Comparison of ENCODE assay signal across 9 cellular contexts in genomic region chr11:129846508-129847335, GRCh38. TPM values are rescaled to one million over a fixed set of nuclear protein-coding genes. Genes with fewer than 3 reads are reported as not detected.
A peak's percentile ranks its signal among the peaks of the same experiment; 100 is the strongest.
DNase-seq lines count a peak whose midpoint lies in the region; ATAC-seq, FAIRE-seq and TF ChIP-seq lines count a peak whose summit lies in the region.
"Had no signal": no experiment of that assay in that cellular context is flagged by ENCODE, and none has a peak within 500 bp of the region (broad histone marks: within the 10 kb centered on the region; RNA-seq: fewer than 3 reads in every experiment).

No MANE protein-coding gene starts in this region.

- H3K27ac Mint-ChIP-seq in type B pancreatic cell: peak overlapping the region; percentile 99

- no peaks in the 10 kb centered on the region for H3K27me3 Mint-ChIP-seq in type B pancreatic cell

- 70 to 71% methylated on average over 6 of the region's 6 CpGs for WGBS in aorta, 2 donors

- TF ChIP-seq CTCF in cardiac muscle cell (IDR thresholded peaks at IDR 0.05; ENCODE audit: low read depth, low read length) (no peak), left ventricle myocardium inferior (IDR thresholded peaks at IDR 0.05; ENCODE audit: borderline replicate concordance) (no peak), fibroblast of lung (conservative IDR thresholded peaks at IDR 0.05 in 1 of 2, IDR thresholded peaks at IDR 0.05 in 1 of 2; ENCODE audit: low read depth in 1 of 2, low read length in 2 of 2) (no peak), type B pancreatic cell (conservative IDR thresholded peaks at IDR 0.05) (no peak)

- H3K27ac ChIP-seq in cardiac muscle cell: peak overlapping the region; percentile 60
- no peak overlapping the region for H3K27ac ChIP-seq in left ventricle myocardium inferior (replicated peaks)
- no peak overlapping the region for H3K27ac ChIP-seq in fibroblast of lung (ENCODE audit: insufficient read depth, low read length)
- no peak overlapping the region for H3K27ac ChIP-seq in aorta (ENCODE audit: low read depth in 1 of 2, low read length in 2 of 2)

- no peak overlapping the region for H3K4me3 ChIP-seq in cardiac muscle cell
- no peak overlapping the region for H3K4me3 ChIP-seq in left ventricle myocardium inferior
- H3K4me3 ChIP-seq in fibroblast of lung (replicated peaks in 1 of 4; ENCODE audit: control extremely low read depth in 1 of 4, insufficient read depth in 1 of 4, low read depth in 3 of 4, low read length in 4 of 4): no peak overlapping the region
- no peak overlapping the region for H3K4me3 ChIP-seq in aorta (ENCODE audit: low read length in 2 of 2)

- peaks cover 19% of the 10 kb centered on the region for H3K4me1 Mint-ChIP-seq in type B pancreatic cell (ENCODE audit: unreplicated experiment)

- FAIRE-seq in RCC 7860 (lab: Jason Lieb, UNC): peak; percentile 96
- FAIRE-seq: GM18507 had no signal

- peaks cover 6% of the 10 kb centered on the region for H3K9me3 Mint-ChIP-seq in type B pancreatic cell

- no peak overlapping the region for H3K9ac ChIP-seq in fibroblast of lung (ENCODE audit: insufficient read depth, low read length)

- H3K4me2 ChIP-seq in fibroblast of lung (ENCODE audit: extremely low read depth, insufficient read depth, low read length): no peak overlapping the region

- H3K9me3 ChIP-seq in cardiac muscle cell (ENCODE audit: low read depth) (no peaks in the 10 kb centered on the region), left ventricle myocardium inferior (replicated peaks) (no peaks in the 10 kb centered on the region), fibroblast of lung (ENCODE audit: control insufficient read depth, insufficient read depth, low read depth, low read length) (no peaks in the 10 kb centered on the region), aorta (ENCODE audit: control insufficient read depth, low read length) (no peaks in the 10 kb centered on the region)

- H3K4me1 ChIP-seq in cardiac muscle cell (ENCODE audit: low read depth): peaks cover 9% of the 10 kb centered on the region
- no peaks in the 10 kb centered on the region for H3K4me1 ChIP-seq in left ventricle myocardium inferior
- peaks cover 6% of the 10 kb centered on the region for H3K4me1 ChIP-seq in fibroblast of lung (ENCODE audit: control insufficient read depth, extremely low read depth, insufficient read depth, low read length)
- H3K4me1 ChIP-seq in aorta (ENCODE audit: control insufficient read depth in 1 of 2, insufficient read depth in 2 of 2, low read length in 2 of 2): no peaks in the 10 kb centered on the region

- no peaks in the 10 kb centered on the region for H3K27me3 ChIP-seq in cardiac muscle cell
- H3K27me3 ChIP-seq in left ventricle myocardium inferior (ENCODE audit: low read depth): peaks cover 8% of the 10 kb centered on the region
- H3K27me3 ChIP-seq in fibroblast of lung (ENCODE audit: control insufficient read depth, insufficient read depth, low read length): no peaks in the 10 kb centered on the region
- H3K27me3 ChIP-seq in aorta (ENCODE audit: control insufficient read depth in 1 of 2, insufficient read depth in 2 of 2, low read length in 1 of 2): no peaks in the 10 kb centered on the region

- ATAC-seq in aorta (ENCODE audit: low FRiP score): no peak

- no peaks in the 10 kb centered on the region for H4K20me1 ChIP-seq in fibroblast of lung (ENCODE audit: control insufficient read depth, extremely low read depth, insufficient read depth, low read length)

- intact Hi-C loops in left ventricle myocardium inferior (cut with micrococcal nuclease): no loop called here
- intact Hi-C loops in aorta (cut with DNase I): no loop called here

- no peaks in the 10 kb centered on the region for H3K36me3 ChIP-seq in cardiac muscle cell
- H3K36me3 ChIP-seq in left ventricle myocardium inferior: no peaks in the 10 kb centered on the region
- H3K36me3 ChIP-seq in fibroblast of lung (ENCODE audit: control insufficient read depth, insufficient read depth, low read length): no peaks in the 10 kb centered on the region
- H3K36me3 ChIP-seq in aorta (ENCODE audit: control insufficient read depth in 1 of 2, insufficient read depth in 2 of 2, low read length in 1 of 2): no peaks in the 10 kb centered on the region

- H3K79me2 ChIP-seq in fibroblast of lung (ENCODE audit: control insufficient read depth, insufficient read depth, low read length): no peaks in the 10 kb centered on the region

- H3K36me3 Mint-ChIP-seq in type B pancreatic cell: no peaks in the 10 kb centered on the region

- DNase-seq in cardiac muscle cell (ENCODE audit: low read depth in 1 of 2, low spot score in 1 of 2) (peak in 1 of 2 donors; percentile 90), left ventricle myocardium inferior (no peak), RCC 7860 (ENCODE audit: low spot score) (peak; percentile 90), fibroblast of lung (ENCODE audit: low read depth in 2 of 2) (peak; percentile 91 to 99), type B pancreatic cell (ENCODE audit: extremely low spot score, unreplicated experiment) (no peak), aorta (no peak), NCI-H82 (lab: John Stamatoyannopoulos, UW) (no peak)
- DNase-seq in effector CD4-positive, alpha-beta T cell: no peak

- H2AFZ ChIP-seq in fibroblast of lung (ENCODE audit: low read length): no peak overlapping the region

- H3K4me3 Mint-ChIP-seq in type B pancreatic cell: peak overlapping the region; percentile 78

RNA-seq across cellular contexts. Expression of gene TMEM45B, which starts 31.1 kb away (rescaled TPM):
- total RNA-seq in cardiac muscle cell (0.18 and 0.33 TPM in 2 replicates), left ventricle myocardium inferior (not detected), fibroblast of lung (not detected in 2 replicates), type B pancreatic cell (ENCODE audit: low replicate concordance) (28.2 and 34.0 TPM in 2 replicates), aorta (under 1 TPM; 0.19 to 0.72 TPM)
- polyA plus RNA-seq in cardiac muscle cell (0.10 and 0.37 TPM in 2 replicates), fibroblast of lung (not detected in 2 replicates), aorta (10 to 100 TPM in 1 of 2 donors, not detected in 1; 10.0 TPM)
- polyA plus RNA-seq in fibroblast of lung (2012): not detected in 2 replicates
- not detected in 2 replicates for polyA minus RNA-seq in fibroblast of lung (ENCODE audit: low replicate concordance)

RNA-seq across cellular contexts. Expression of gene NFRKB, which starts 48.7 kb away (rescaled TPM):
- 36.3 and 43.7 TPM in 2 replicates for total RNA-seq in cardiac muscle cell
- 44.2 and 50.6 TPM in 2 replicates for polyA plus RNA-seq in cardiac muscle cell
- total RNA-seq in left ventricle myocardium inferior: 11.8 TPM
- 10.7 and 13.6 TPM in 2 replicates for total RNA-seq in fibroblast of lung
- polyA plus RNA-seq in fibroblast of lung: 11.9 and 15.9 TPM in 2 replicates
- 8.7 and 10.3 TPM in 2 replicates for polyA plus RNA-seq in fibroblast of lung (2012)
- polyA minus RNA-seq in fibroblast of lung (ENCODE audit: low replicate concordance): 14.5 and 18.1 TPM in 2 replicates
- 37.9 and 49.0 TPM in 2 replicates for total RNA-seq in type B pancreatic cell (ENCODE audit: low replicate concordance)
- 10 to 100 TPM; 19.2 to 30.9 TPM for total RNA-seq in aorta
- 10 to 100 TPM; 11.4 to 17.9 TPM for polyA plus RNA-seq in aorta

Comparison
In these comparisons a context has a peak if more than half of its experiments do, and no peak if none do; other contexts are left out.
1. DNase-seq: peak in RCC 7860 (single experiment) and fibroblast of lung (2 of 2); none in left ventricle myocardium inferior (single experiment), type B pancreatic cell (single experiment), effector CD4-positive, alpha-beta T cell (single experiment), aorta (0 of 2) and NCI-H82 (single experiment).
2. RNA of gene TMEM45B, which starts 31.1 kb away (total RNA-seq): 28.2 to 34.0 TPM in type B pancreatic cell; 0.19 to 0.72 TPM in aorta, 0.18 to 0.33 TPM in cardiac muscle cell, not detected in left ventricle myocardium inferior (single experiment) and not detected in fibroblast of lung; every median in the first group is over 10 times any median in the second.